Comparison of ENCODE assay signal across 19 cellular contexts in the genomic region with DNA sequence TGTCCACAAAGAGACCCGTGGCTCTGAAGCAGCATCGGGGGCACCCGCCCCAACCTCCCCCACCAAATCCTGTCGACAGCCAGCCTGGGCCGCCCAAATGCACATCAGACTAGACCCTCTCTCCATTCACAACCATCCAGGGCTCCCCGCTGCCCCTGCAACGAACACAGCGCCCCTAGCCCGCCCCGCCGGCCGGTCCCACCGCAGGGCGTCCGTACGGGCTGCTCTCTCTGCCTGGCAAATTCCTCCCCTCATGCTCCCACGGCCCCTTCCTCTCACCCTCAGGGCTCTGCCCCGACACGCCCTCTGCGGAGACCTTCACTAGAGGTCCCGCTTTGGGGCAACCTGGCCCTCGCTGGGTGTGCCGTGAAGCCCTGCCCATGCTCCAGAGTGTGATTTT. TPM values are rescaled to one million over a fixed set of nuclear protein-coding genes. Genes with fewer than 3 reads are reported as not detected.
DNase-seq lines count a peak whose midpoint lies in the region; ATAC-seq and TF ChIP-seq lines count a peak whose summit lies in the region.
"Had no signal": no experiment of that assay in that cellular context is flagged by ENCODE, and none has a peak within 500 bp of the region (broad histone marks: within the 10 kb centered on the region; RNA-seq: fewer than 3 reads in every experiment).

No MANE protein-coding gene starts in this region.

- H3K27ac ChIP-seq in heart left ventricle (no peak overlapping the region), OCI-LY1 (ENCODE audit: low read depth, low read length, poor library complexity, severe bottlenecking) (peak overlapping the region; percentile 98), endodermal cell (ENCODE audit: low read depth, low read length) (no peak overlapping the region)
- H3K27ac ChIP-seq: Peyer's patch had no signal

- no peak overlapping the region for H3K4me3 ChIP-seq in heart left ventricle
- no peak overlapping the region for H3K4me3 ChIP-seq in OCI-LY1 (ENCODE audit: low read depth, low read length, poor library complexity, severe bottlenecking)
- H3K4me3 ChIP-seq in endodermal cell (ENCODE audit: low read length), result no peak overlapping the region
- H3K4me3 ChIP-seq: HAP-1, Peyer's patch had no signal

- no peaks in the 10 kb centered on the region for H3F3A ChIP-seq in OCI-LY1 (ENCODE audit: insufficient read depth, low read length)

- H3K27me3 ChIP-seq in heart left ventricle (no peaks in the 10 kb centered on the region), OCI-LY1 (ENCODE audit: insufficient read depth, low read length) (no peaks in the 10 kb centered on the region), endodermal cell (ENCODE audit: control insufficient read depth, insufficient read depth, low read length, poor library complexity, severe bottlenecking) (no peaks in the 10 kb centered on the region)
- H3K27me3 ChIP-seq: Peyer's patch had no signal

- H3K9ac ChIP-seq in OCI-LY1 (ENCODE audit: low read length) (no peak overlapping the region), endodermal cell (ENCODE audit: extremely low read depth, low read length, poor library complexity, severe bottlenecking) (no peak overlapping the region)

- no peaks in the 10 kb centered on the region for H3K4me1 Mint-ChIP-seq in endodermal cell

- no peak overlapping the region for H2AFZ ChIP-seq in OCI-LY1 (ENCODE audit: low read length)

- no peaks in the 10 kb centered on the region for H3K9me3 ChIP-seq in heart left ventricle
- H3K9me3 ChIP-seq in OCI-LY1 (ENCODE audit: low read length), result no peaks in the 10 kb centered on the region
- no peaks in the 10 kb centered on the region for H3K9me3 ChIP-seq in endodermal cell (ENCODE audit: control insufficient read depth, low read length)
- H3K9me3 ChIP-seq: Caco-2, HAP-1, Peyer's patch had no signal

- no peaks in the 10 kb centered on the region for H3K9me3 Mint-ChIP-seq in endodermal cell

- no peaks in the 10 kb centered on the region for H3K9me2 ChIP-seq in OCI-LY1 (ENCODE audit: low read depth, low read length)

- TF ChIP-seq POLR2A in heart left ventricle (IDR thresholded peaks at IDR 0.05), result no peak

- no peak overlapping the region for H3K4me3 Mint-ChIP-seq in endodermal cell

- 90 to 94% (median 93%) methylated on average over 19 to 23 of the region's 23 CpGs for WGBS in heart left ventricle, 4 donors
- WGBS in endodermal cell (ENCODE audit: insufficient coverage in 1 of 2, insufficient read length in 1 of 2), 2 experiments, result 94 to 98% methylated on average over 8 to 23 of the region's 23 CpGs

- TF ChIP-seq CTCF in heart left ventricle (IDR thresholded peaks at IDR 0.05), result no peak
- TF ChIP-seq CTCF in OCI-LY1 (IDR thresholded peaks at IDR 0.05; ENCODE audit: low read length), result no peak
- no peak for TF ChIP-seq CTCF in endodermal cell (conservative IDR thresholded peaks at IDR 0.05)

- peaks cover 62% of the 10 kb centered on the region for H3K36me3 Mint-ChIP-seq in endodermal cell (ENCODE audit: low read depth)

- no peak overlapping the region for H3K4me2 ChIP-seq in OCI-LY1 (ENCODE audit: low read length)

- intact Hi-C loops in heart left ventricle (cut with DNase I) (no loop called here), Right ventricle myocardium superior (cut with DNase I) (no loop called here)

- H3K27me3 Mint-ChIP-seq in endodermal cell (ENCODE audit: insufficient read depth), result no peaks in the 10 kb centered on the region

- DNase-seq in heart left ventricle, result peak in 3 of 5 donors; percentile 12 to 35 (median 21)
- no peak for DNase-seq in Right ventricle myocardium superior
- DNase-seq in endodermal cell, result no peak
- DNase-seq in activated CD8-positive, alpha-beta memory T cell treated with anti-CD3 and anti-CD28 coated beads, Interleukin-2, amount 50 U/mL, for 48 hours, result no peak
- DNase-seq in NCI-H345 (lab: John Stamatoyannopoulos, UW), result no peak
- DNase-seq in SKM-1 treated with dmso at 0.1 percent for 144 hours (lab: John Stamatoyannopoulos, UW; ENCODE audit: unreplicated experiment), result no peak
- no peak for DNase-seq in activated gamma-delta T cell treated with Interleukin-2 at 50 U/mL for 16 hours
- DNase-seq: Caco-2, DMS153, MV-4-11, NCI-H1417 treated with DMSO at 0.1 percent for 48 hours, NCI-H2029, NCI-H510A, NCI-H82, Peyer's patch, SHP77 treated with DMSO at 0.1 percent for 48 hours had no signal

- H3K79me2 ChIP-seq in OCI-LY1 (ENCODE audit: insufficient read depth, low read length), result peaks cover 71% of the 10 kb centered on the region

- no peaks in the 10 kb centered on the region for H4K20me1 ChIP-seq in OCI-LY1 (ENCODE audit: insufficient read depth, low read length)

- peaks cover 0 to 53% (median 25%) of the 10 kb centered on the region in 9 donors for H3K36me3 ChIP-seq in heart left ventricle
- peaks cover 93% of the 10 kb centered on the region for H3K36me3 ChIP-seq in OCI-LY1 (ENCODE audit: insufficient read depth, low read length)
- peaks cover 73% of the 10 kb centered on the region for H3K36me3 ChIP-seq in endodermal cell (ENCODE audit: control insufficient read depth, insufficient read depth, low read length)

- peaks cover 0 to 4% (median 1%) of the 10 kb centered on the region in 12 donors for H3K4me1 ChIP-seq in heart left ventricle
- H3K4me1 ChIP-seq in OCI-LY1 (ENCODE audit: insufficient read depth, low read length, severe bottlenecking), result peaks cover 56% of the 10 kb centered on the region
- H3K4me1 ChIP-seq in endodermal cell (ENCODE audit: control insufficient read depth, insufficient read depth, low read length), result no peaks in the 10 kb centered on the region
- H3K4me1 ChIP-seq: Caco-2, HAP-1 had no signal

- H3K27ac Mint-ChIP-seq in endodermal cell, result peak overlapping the region; percentile 55

- no peak for ATAC-seq in heart left ventricle
- ATAC-seq in Right ventricle myocardium superior (ENCODE audit: poor library complexity), result no peak
- ATAC-seq: SK-N-SH treated with all-trans-retinoic acid at 6 μM for 48 hours had no signal

RNA-seq across cellular contexts. Expression of a gene that starts 7.1 kb away (rescaled TPM):
- 10 to 100 TPM; 13.2 to 38.0 (median 22.3) TPM for total RNA-seq in heart left ventricle
- 10 to 100 TPM; 13.4 to 40.2 TPM for polyA plus RNA-seq in heart left ventricle
- 20.0 TPM for total RNA-seq in Right ventricle myocardium superior
- 100 to 1,000 TPM; 233 to 268 TPM for total RNA-seq in endodermal cell
- polyA plus RNA-seq in endodermal cell (2013, experiment 1 of 2), result 225 TPM
- 225 TPM for polyA plus RNA-seq in endodermal cell (2013, experiment 2 of 2)

RNA-seq across cellular contexts. Expression of a gene that starts 40.0 kb away (rescaled TPM):
- total RNA-seq in heart left ventricle (100 to 1,000 TPM; 170 to 982 (median 690) TPM), Right ventricle myocardium superior (1,222 TPM), endodermal cell (100 to 1,000 TPM; 171 to 195 TPM)
- polyA plus RNA-seq in heart left ventricle, result 100 to 1,000 TPM; 271 to 329 TPM
- 139 TPM for polyA plus RNA-seq in endodermal cell (2013, experiment 1 of 2)
- 137 TPM for polyA plus RNA-seq in endodermal cell (2013, experiment 2 of 2)

RNA-seq across cellular contexts. Expression of a gene that starts 52.6 kb away (rescaled TPM):
- total RNA-seq in heart left ventricle, result 100 to 1,000 TPM in 2 of 9 donors, 10 to 100 TPM in 7; 38.6 to 107 (median 62.5) TPM
- 100 to 1,000 TPM; 110 to 146 TPM for polyA plus RNA-seq in heart left ventricle
- 52.4 TPM for total RNA-seq in Right ventricle myocardium superior
- 100 to 1,000 TPM; 108 TPM for total RNA-seq in endodermal cell
- polyA plus RNA-seq in endodermal cell (2013, experiment 1 of 2), result 61.7 TPM
- 63.0 TPM for polyA plus RNA-seq in endodermal cell (2013, experiment 2 of 2)

Comparison
In these comparisons a context has a peak if more than half of its experiments do, and no peak if none do; other contexts are left out.
1. DNase-seq: peak in heart left ventricle (3 of 5); none in Right ventricle myocardium superior (single experiment), endodermal cell (single experiment), activated CD8-positive, alpha-beta memory T cell treated with anti-CD3 and anti-CD28 coated beads, Interleukin-2, amount 50 U/mL, for 48 hours (single experiment), NCI-H345 (single experiment), SKM-1 treated with dmso at 0.1 percent for 144 hours (single experiment) and activated gamma-delta T cell treated with Interleukin-2 at 50 U/mL for 16 hours (single experiment).
2. RNA of a gene that starts 7.1 kb away (total RNA-seq): 233 to 268 TPM in endodermal cell; 13.2 to 38.0 TPM in heart left ventricle and 20.0 TPM in Right ventricle myocardium superior (single experiment); every median in the first group is over 4 times any median in the second.